Comparison of ENCODE assay signal across 27 cellular contexts in the genomic region with DNA sequence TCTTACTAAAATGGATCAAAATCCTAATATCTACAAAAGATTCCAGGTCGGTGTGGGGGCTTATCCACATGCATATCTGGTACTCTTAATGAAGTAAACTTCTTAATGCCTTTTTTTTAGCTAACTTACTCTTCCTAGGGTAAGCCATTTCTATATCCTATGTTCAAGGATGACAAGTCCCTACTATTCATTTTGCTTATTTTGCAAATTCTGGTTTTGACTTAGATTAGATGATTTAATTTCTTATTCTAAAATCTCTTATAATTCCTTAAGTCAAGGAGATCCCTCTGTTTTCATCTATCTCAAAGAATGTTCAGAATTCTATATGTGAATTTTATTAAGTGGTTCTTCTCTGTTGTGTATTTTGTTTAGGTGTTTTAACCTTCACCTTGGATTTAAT.
"Had no signal": no experiment of that assay in that cellular context is flagged by ENCODE, and none has a peak within 500 bp of the region (broad histone marks: within the 10 kb centered on the region; RNA-seq: fewer than 3 reads in every experiment).

No MANE protein-coding gene starts in this region.

- H3K36me3 ChIP-seq: stomach, suprapubic skin, thoracic aorta, thyroid gland, tibial artery, tibial nerve, transverse colon, upper lobe of left lung, upper lobe of right lung, uterus, vagina had no signal

- H3K27me3 ChIP-seq: stomach, suprapubic skin, testis, thyroid gland, tibial artery, tibial nerve, transverse colon, upper lobe of left lung, upper lobe of right lung, uterus, vagina had no signal

- H3K4me1 ChIP-seq: stomach, suprapubic skin, testis, thyroid gland, tibial artery, tibial nerve, transverse colon, upper lobe of left lung, upper lobe of right lung, uterus, vagina had no signal

- ATAC-seq: stimulated activated effector memory CD8-positive, alpha-beta T cell treated with anti-CD3 and anti-CD28 coated beads, Interleukin-12 subunit alpha, Interleukin-12 subunit beta, amount 100 ng/mL, for 72 hours; stimulated activated memory B cell treated with anti-CD40 and anti-IgM and Interleukin-4, amounts not matched to agents 10 μg/mL and 1 μg/mL and 100 μg/mL, for 72 hours; stimulated activated naive B cell treated with anti-CD40 and anti-IgM and Interleukin-4, amounts not matched to agents 10 μg/mL and 1 μg/mL and 100 μg/mL, for 72 hours; stimulated activated naive CD8-positive, alpha-beta T cell treated with anti-CD3 and anti-CD28 coated beads, Interleukin-15, amount 100 ng/mL, for 72 hours; stimulated activated naive CD8-positive, alpha-beta T cell treated with anti-CD3 and anti-CD28 coated beads, Interleukin-15, Interleukin-2, amounts not matched to agents 100 U/mL and 50 U/mL, for 24 hours; upper lobe of right lung had no signal

- FAIRE-seq: urothelium cell line had no signal

- H3K4me3 ChIP-seq: stomach, suprapubic skin, testis, thoracic aorta, thyroid gland, tibial artery, tibial nerve, transverse colon, upper lobe of left lung, upper lobe of right lung, uterus, vagina had no signal

- H3K27ac ChIP-seq: stomach, suprapubic skin, testis, thoracic aorta, thyroid gland, tibial artery, tibial nerve, transverse colon, upper lobe of left lung, upper lobe of right lung, uterus, vagina had no signal

- DNase-seq: stimulated activated CD4-positive, alpha-beta T cell treated with anti-CD3 and anti-CD28 coated beads, Interleukin-2, amount 100 ng/mL, for 48 hours; stimulated activated CD4-positive, alpha-beta T cell treated with anti-CD3 and anti-CD28 coated beads, Interleukin-4, amount 100 ng/mL, for 1 hour; stimulated activated CD4-positive, alpha-beta T cell treated with anti-CD3 and anti-CD28 coated beads, Interleukin-4, amount 100 ng/mL, for 24 hours; stimulated activated CD4-positive, alpha-beta T cell treated with anti-CD3 and anti-CD28 coated beads, Interleukin-4, amount 100 ng/mL, for 4 hours; stimulated activated CD8-positive, alpha-beta memory T cell treated with anti-CD3 and anti-CD28 coated beads, Interleukin-4, amount 100 ng/mL, for 48 hours; stimulated activated naive B cell treated with anti-CD40 and anti-IgM and Interleukin-4, amounts not matched to agents 10 μg/mL and 1 μg/mL and 100 μg/mL, for 72 hours; stimulated activated naive CD4-positive, alpha-beta T cell; stimulated activated naive CD4-positive, alpha-beta T cell treated with Interleukin-2 at 50 U/mL for 16 hours; stimulated activated naive CD8-positive, alpha-beta T cell treated with anti-CD3 and anti-CD28 coated beads, Interleukin-15, amount 100 ng/mL, for 72 hours; stimulated activated naive CD8-positive, alpha-beta T cell treated with anti-CD3 and anti-CD28 coated beads, Interleukin-15, Interleukin-2, amounts not matched to agents 100 U/mL and 50 U/mL, for 24 hours; stomach; substantia nigra; testis; thyroid gland; tibial artery; transverse colon; trophoblast cell; upper lobe of left lung; upper lobe of right lung; uterus had no signal

- H3K9me3 ChIP-seq: stomach, suprapubic skin, testis, thoracic aorta, thyroid gland, tibial artery, tibial nerve, transverse colon, upper lobe of left lung, upper lobe of right lung, uterus, vagina had no signal
